ENCODE assay signal across 20 cellular contexts in genomic region chr10:21176934-21177480, GRCh38.
DNase-seq lines count a peak whose midpoint lies in the region; ATAC-seq, FAIRE-seq and TF ChIP-seq lines count a peak whose summit lies in the region.
"Had no signal": no experiment of that assay in that cellular context is flagged by ENCODE, and none has a peak within 500 bp of the region (broad histone marks: within the 10 kb centered on the region; RNA-seq: fewer than 3 reads in every experiment).

No MANE protein-coding gene starts in this region.

- TF ChIP-seq POLR2A in HepG2 (IDR thresholded peaks at IDR 0.05; ENCODE audit: insufficient read depth in 1 of 2, low read depth in 2 of 2, low read length in 2 of 2) (no peak), right lobe of liver (IDR thresholded peaks at IDR 0.05) (no peak)

- no peak for TF ChIP-seq CTCF in HepG2 (CRISPR knock-in tag; IDR thresholded peaks at IDR 0.05)
- TF ChIP-seq CTCF in right lobe of liver (IDR thresholded peaks at IDR 0.05) = no peak
- no peak for TF ChIP-seq CTCF in brain (conservative IDR thresholded peaks at IDR 0.05)
- no peak for TF ChIP-seq CTCF in keratinocyte (optimal IDR thresholded peaks at IDR 0.05 in 1 of 3, IDR thresholded peaks at IDR 0.05 in 1 of 3, conservative IDR thresholded peaks at IDR 0.05 in 1 of 3; ENCODE audit: extremely low read depth in 1 of 3, insufficient read depth in 2 of 3, low read length in 3 of 3)

- WGBS in HepG2 (ENCODE audit: low lambda C conversion rate) = 34% methylated on average over 6 of the region's 6 CpGs
- WGBS in right lobe of liver (ENCODE audit: insufficient coverage, low coverage, low lambda C conversion rate, missing lambda C conversion rate) = 72% methylated on average over 6 of the region's 6 CpGs

- H3K36me3 ChIP-seq in HepG2 (replicated peaks in 1 of 2; ENCODE audit: control insufficient read depth in 1 of 2, insufficient read depth in 2 of 2, low read length in 2 of 2) = no peaks in the 10 kb centered on the region
- no peaks in the 10 kb centered on the region for H3K36me3 ChIP-seq in right lobe of liver
- no peaks in the 10 kb centered on the region for H3K36me3 ChIP-seq in keratinocyte (ENCODE audit: control insufficient read depth in 2 of 2, extremely low read depth in 1 of 2, insufficient read depth in 2 of 2, low read length in 2 of 2)
- H3K36me3 ChIP-seq: BLaER1 treated with 17β-estradiol and CSF1 and Interleukin-3, amounts not matched to agents 10 nM and 100 nM; MG63 had no signal

- H3K79me2 ChIP-seq in HepG2 (ENCODE audit: insufficient read depth, low read length) (no peaks in the 10 kb centered on the region), keratinocyte (ENCODE audit: control insufficient read depth, insufficient read depth, low read length) (no peaks in the 10 kb centered on the region)

- peaks cover 26% of the 10 kb centered on the region for H3K4me1 Mint-ChIP-seq in brain

- in situ Hi-C loops in HepG2 (cut with HindIII; ENCODE audit: extremely low pct_ligation_motif_present, low pct_unique_long_range_greater_than_20kb) = no loop called here

- CTCF ChIA-PET in HepG2 (lab: Yijun Ruan, JAX; ENCODE audit: low intra/inter-chr PET ratio, low total read pairs) = no interaction called here

- H3K4me1 ChIP-seq in HepG2 (ENCODE audit: insufficient read depth, low read length) (peaks cover 25% of the 10 kb centered on the region), right lobe of liver (peaks cover 0 to 16% (median 0%) of the 10 kb centered on the region in 4 donors), keratinocyte (ENCODE audit: control insufficient read depth, extremely low read depth, insufficient read depth, low read length) (peaks cover 20% of the 10 kb centered on the region)

- H3K4me3 ChIP-seq in HepG2 (replicated peaks in 1 of 3; ENCODE audit: insufficient read depth in 1 of 3, low read depth in 2 of 3, low read length in 3 of 3) (no peak overlapping the region), right lobe of liver (no peak overlapping the region), keratinocyte (ENCODE audit: control insufficient read depth in 2 of 3, extremely low read depth in 1 of 3, insufficient read depth in 2 of 3, low read depth in 1 of 3, low read length in 3 of 3) (no peak overlapping the region)
- H3K4me3 ChIP-seq: BLaER1 treated with 17β-estradiol and CSF1 and Interleukin-3, amounts not matched to agents 10 nM and 100 nM; GM12878; MG63 had no signal

- H3K4me2 ChIP-seq in HepG2 (ENCODE audit: low read depth, low read length) (no peak overlapping the region), keratinocyte (ENCODE audit: control insufficient read depth, extremely low read depth, insufficient read depth, low read depth, low read length) (peak overlapping the region; percentile 38)
- H3K4me2 ChIP-seq: BLaER1 treated with 17β-estradiol and CSF1 and Interleukin-3, amounts not matched to agents 10 nM and 100 nM had no signal

- H3K9me3 ChIP-seq in HepG2 (ENCODE audit: low read length) (peaks cover 11% of the 10 kb centered on the region; the same call in 1 of the 2 replicates), right lobe of liver (no peaks in the 10 kb centered on the region), keratinocyte (ENCODE audit: control insufficient read depth, low read depth, low read length) (no peaks in the 10 kb centered on the region)

- H3K27ac ChIP-seq in HepG2 (ENCODE audit: extremely low read length, insufficient read depth, low read length) = no peak overlapping the region
- H3K27ac ChIP-seq in right lobe of liver = no peak overlapping the region
- H3K27ac ChIP-seq in keratinocyte (ENCODE audit: control insufficient read depth, insufficient read depth, low read length) = no peak overlapping the region
- H3K27ac ChIP-seq: BLaER1 treated with 17β-estradiol and CSF1 and Interleukin-3, amounts not matched to agents 10 nM and 100 nM had no signal

- peaks cover 6% of the 10 kb centered on the region for H3K36me3 Mint-ChIP-seq in brain
- H3K36me3 Mint-ChIP-seq: CD8-positive, alpha-beta memory T cell had no signal

- H3K27me3 ChIP-seq in HepG2 (ENCODE audit: control insufficient read depth in 1 of 2, insufficient read depth in 2 of 2, low read length in 2 of 2) = peaks cover 12 to 48% of the 10 kb centered on the region in 2 experiments; a peak in 4 of 5 replicates
- no peaks in the 10 kb centered on the region for H3K27me3 ChIP-seq in right lobe of liver
- no peaks in the 10 kb centered on the region for H3K27me3 ChIP-seq in keratinocyte (ENCODE audit: control insufficient read depth, extremely low read depth, insufficient read depth, low read length)
- H3K27me3 ChIP-seq: MG63 had no signal

- DNase-seq in HepG2 (ENCODE audit: low spot score) = no peak
- no peak for DNase-seq in right lobe of liver
- no peak for DNase-seq in keratinocyte (ENCODE audit: low read depth, low spot score)
- DNase-seq in activated gamma-delta T cell (lab: John Stamatoyannopoulos, UW) = no peak
- no peak for DNase-seq in NCI-H1417 treated with DMSO at 0.1 percent for 48 hours (lab: John Stamatoyannopoulos, UW)
- no peak for DNase-seq in islet precursor cell
- DNase-seq in Right ventricle myocardium superior = no peak
- DNase-seq: CD8-positive, alpha-beta memory T cell; Karpas-422; MG63; NCI-H1092; NCI-H146; NCI-H2029 treated with DMSO at 0.1 percent for 48 hours; SHP77 had no signal

- dilution Hi-C loops in keratinocyte (cut with MboI; ENCODE audit: extremely low pct_ligation_motif_present, low sequenced_read_pairs) = no loop called here

- H3K9ac ChIP-seq in HepG2 (ENCODE audit: insufficient read depth, low read depth, low read length) (no peak overlapping the region), keratinocyte (ENCODE audit: control insufficient read depth, extremely low read depth, insufficient read depth, low read length) (no peak overlapping the region)
- H3K9ac ChIP-seq: BLaER1 treated with 17β-estradiol and CSF1 and Interleukin-3, amounts not matched to agents 10 nM and 100 nM had no signal

- intact Hi-C loops in HepG2 (cut with micrococcal nuclease; ENCODE audit: unreplicated experiment) = loop anchor here (1.0 kb wide), 1 partner anchor 34 kb away; no protein-coding TSS in a partner anchor
- intact Hi-C loops in right lobe of liver (cut with DNase I) = no loop called here
- intact Hi-C loops in Right ventricle myocardium superior (cut with DNase I) = no loop called here

- BruUV-seq in HepG2 (replicated peaks; lab: Mats Ljungman, UMichigan) = no TSS peak

- no peak for FAIRE-seq in HepG2 (lab: Jason Lieb, UNC)
- FAIRE-seq in keratinocyte (lab: Jason Lieb, UNC) = peak; percentile 64
- FAIRE-seq: GM12878, GM19239, H54, RCC 7860 had no signal

- H3K9me3 Mint-ChIP-seq in brain = peaks cover 11 to 15% (median 12%) of the 10 kb centered on the region in 5 experiments

- no peak for TF ChIP-seq EP300 in HepG2 (IDR thresholded peaks at IDR 0.05; ENCODE audit: low read depth in 2 of 2, low read length in 2 of 2)
- TF ChIP-seq EP300 in HepG2 (CRISPR knock-in tag; IDR thresholded peaks at IDR 0.05; ENCODE audit: borderline replicate concordance) = no peak

- ATAC-seq in HepG2 (no peak), right lobe of liver (no peak), Right ventricle myocardium superior (ENCODE audit: poor library complexity) (no peak)
- ATAC-seq: GM12878 had no signal

- peaks cover 23% of the 10 kb centered on the region for H3K27me3 Mint-ChIP-seq in brain

- no peak for TF ChIP-seq RAD21 in HepG2 (CRISPR knock-in tag; IDR thresholded peaks at IDR 0.05)

- peak overlapping the region in 1 of 5 experiments; percentile 2 for H3K27ac Mint-ChIP-seq in brain
- H3K27ac Mint-ChIP-seq: CD8-positive, alpha-beta memory T cell had no signal

- no peaks in the 10 kb centered on the region for H3K9me1 ChIP-seq in keratinocyte (ENCODE audit: control insufficient read depth, extremely low read depth, insufficient read depth, low read length)

- POLR2A ChIA-PET in HepG2 (lab: Yijun Ruan, JAX) = no interaction called here

- H2AFZ ChIP-seq in HepG2 (ENCODE audit: low read length) (no peak overlapping the region), keratinocyte (ENCODE audit: control insufficient read depth, low read length) (peak overlapping the region; percentile 60)

- H4K20me1 ChIP-seq in HepG2 (ENCODE audit: insufficient read depth, low read length) (no peaks in the 10 kb centered on the region), keratinocyte (ENCODE audit: control insufficient read depth, extremely low read depth, insufficient read depth, low read length) (no peaks in the 10 kb centered on the region)
- H4K20me1 ChIP-seq: BLaER1 treated with 17β-estradiol and CSF1 and Interleukin-3, amounts not matched to agents 10 nM and 100 nM had no signal

- H3K4me3 Mint-ChIP-seq in brain = peak overlapping the region in 3 of 5 experiments; percentile 4 to 62 (median 13)
- H3K4me3 Mint-ChIP-seq: CD8-positive, alpha-beta memory T cell had no signal

TF ChIP-seq in HepG2, 621 proteins besides CTCF, POLR2A, EP300 and RAD21:
- no peak for TF ChIP-seq POGZ (CRISPR knock-in tag; IDR thresholded peaks at IDR 0.05)
- TF ChIP-seq U2AF1 (optimal IDR thresholded peaks at IDR 0.05; ENCODE audit: low read depth, low read length) = no peak
- 0 out of 2 replicates have a peak, but pooled peaks have one; percentile 16 for TF ChIP-seq NFYB (CRISPR knock-in tag; IDR thresholded peaks at IDR 0.05)
- TF ChIP-seq ZNF263 (CRISPR knock-in tag; IDR thresholded peaks at IDR 0.05) = no peak
- TF ChIP-seq, protein P1, sequence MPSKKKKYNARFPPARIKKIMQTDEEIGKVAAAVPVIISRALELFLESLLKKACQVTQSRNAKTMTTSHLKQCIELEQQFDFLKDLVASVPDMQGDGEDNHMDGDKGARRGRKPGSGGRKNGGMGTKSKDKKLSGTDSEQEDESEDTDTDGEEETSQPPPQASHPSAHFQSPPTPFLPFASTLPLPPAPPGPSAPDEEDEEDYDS (CRISPR knock-in tag; IDR thresholded peaks at IDR 0.05) = no peak
